ENCODE assay signal across 8 cellular contexts in genomic region chr1:181936768-181937581, GRCh38.
DNase-seq lines count a peak whose midpoint lies in the region; ATAC-seq and TF ChIP-seq lines count a peak whose summit lies in the region.

No MANE protein-coding gene starts in this region.

- CTCF ChIA-PET in BJ (lab: Yijun Ruan, JAX), result no interaction called here

- H3K9me3 Mint-ChIP-seq in brain, result no peaks in the 10 kb centered on the region
- H3K9me3 Mint-ChIP-seq in type B pancreatic cell, result no peaks in the 10 kb centered on the region

- POLR2A ChIA-PET in BJ (lab: Charles Lee), result interaction anchor here (0.6 kb wide), 1 partner anchor 35 kb away, joined by 4 read pairs; no protein-coding TSS in a partner anchor

- H3K4me1 Mint-ChIP-seq in brain, result no peaks in the 10 kb centered on the region
- no peaks in the 10 kb centered on the region for H3K4me1 Mint-ChIP-seq in type B pancreatic cell (ENCODE audit: unreplicated experiment)

- H3K27me3 ChIP-seq in BJ (ENCODE audit: control insufficient read depth, insufficient read depth, low read length) (no peaks in the 10 kb centered on the region), liver (ENCODE audit: control insufficient read depth in 4 of 4, insufficient read depth in 4 of 4, low read length in 3 of 4) (no peaks in the 10 kb centered on the region)

- H3K4me3 ChIP-seq in BJ (ENCODE audit: low read depth, low read length), result no peak overlapping the region
- H3K4me3 ChIP-seq in liver (ENCODE audit: low read depth in 1 of 3, low read length in 3 of 3), result no peak overlapping the region

- H3K27me3 Mint-ChIP-seq in brain, result no peaks in the 10 kb centered on the region
- peaks cover 3% of the 10 kb centered on the region for H3K27me3 Mint-ChIP-seq in type B pancreatic cell

- H3K9me3 ChIP-seq in liver (ENCODE audit: control insufficient read depth in 4 of 4, low read length in 3 of 4), result no peaks in the 10 kb centered on the region

- no peak overlapping the region for H3K9ac ChIP-seq in liver (ENCODE audit: low read depth in 1 of 2, low read length in 2 of 2)

- peak; percentile 76 to 83 for TF ChIP-seq RAD21 in liver (IDR thresholded peaks at IDR 0.05)

- H3K27ac ChIP-seq in liver (ENCODE audit: low read depth in 1 of 2, low read length in 2 of 2), result no peak overlapping the region

- 22% methylated on average over 9 of the region's 9 CpGs for WGBS in liver

- 0 out of 2 replicates have a peak, but pooled peaks have one; percentile 5 for TF ChIP-seq CTCF in BJ (IDR thresholded peaks at IDR 0.05; ENCODE audit: insufficient read depth, low read depth, low read length)
- peak; percentile 70 to 83 for TF ChIP-seq CTCF in brain (conservative IDR thresholded peaks at IDR 0.05)
- peak; percentile 46 for TF ChIP-seq CTCF in liver (IDR thresholded peaks at IDR 0.05; ENCODE audit: low read depth, low read length, missing input control)
- peak; percentile 80 for TF ChIP-seq CTCF in type B pancreatic cell (conservative IDR thresholded peaks at IDR 0.05)

- H3K36me3 Mint-ChIP-seq in brain (no peaks in the 10 kb centered on the region), type B pancreatic cell (no peaks in the 10 kb centered on the region)

- H3K4me1 ChIP-seq in liver (ENCODE audit: control insufficient read depth in 4 of 4, insufficient read depth in 4 of 4, low read length in 3 of 4), result no peaks in the 10 kb centered on the region

- H3K36me3 ChIP-seq in BJ (ENCODE audit: control insufficient read depth, insufficient read depth, low read length), result no peaks in the 10 kb centered on the region
- H3K36me3 ChIP-seq in liver (ENCODE audit: control insufficient read depth in 4 of 4, insufficient read depth in 3 of 4, low read depth in 1 of 4, low read length in 3 of 4), result no peaks in the 10 kb centered on the region

- ATAC-seq in GM18520 (IDR thresholded peaks at IDR 0.05; ENCODE audit: unreplicated experiment) (peak; percentile 74), HG02885 (IDR thresholded peaks at IDR 0.05; ENCODE audit: poor library complexity, unreplicated experiment) (peak; percentile 83)

- H3K4me3 Mint-ChIP-seq in brain, result peak overlapping the region in 1 of 5 experiments; percentile 57
- H3K4me3 Mint-ChIP-seq in type B pancreatic cell, result peak overlapping the region; percentile 73

- H3K27ac Mint-ChIP-seq in brain (no peak overlapping the region), type B pancreatic cell (peak overlapping the region; percentile 72)

- DNase-seq in BJ (ENCODE audit: low read depth) (no peak), NCI-H1105 (lab: John Stamatoyannopoulos, UW) (peak; percentile 82), SHP77 treated with DMSO at 0.1 percent for 48 hours (lab: John Stamatoyannopoulos, UW) (peak; percentile 41), type B pancreatic cell (ENCODE audit: extremely low spot score, unreplicated experiment) (peak; percentile 75)

TF ChIP-seq in liver, 16 proteins besides CTCF, POLR2A, EP300 and RAD21:
- no peak for TF ChIP-seq MAX (IDR thresholded peaks at IDR 0.05)
- TF ChIP-seq HNF4G (IDR thresholded peaks at IDR 0.05), result no peak
- TF ChIP-seq TAF1 (conservative IDR thresholded peaks at IDR 0.05), result no peak
- TF ChIP-seq EGR1 (IDR thresholded peaks at IDR 0.05; ENCODE audit: low read depth in 2 of 2), result no peak
- TF ChIP-seq RXRA (IDR thresholded peaks at IDR 0.05), result no peak
- peak; percentile 29 for TF ChIP-seq YY1 (IDR thresholded peaks at IDR 0.05)
TF ChIP-seq in liver: peak in this region for 1.

Comparison
In these comparisons a context has a peak if more than half of its experiments do, and no peak if none do; other contexts are left out.
1. CTCF ChIP-seq: peak in every context shown above with its lines; median percentile 80 in type B pancreatic cell; 76 in brain; 46 in liver; 5 in BJ.